In genomic region chr4:39898015-39898414, GRCh38 we compare ENCODE assay signal across 25 cellular contexts.
"Had no signal": no experiment of that assay in that cellular context is flagged by ENCODE, and none has a peak within 500 bp of the region (broad histone marks: within the 10 kb centered on the region; RNA-seq: fewer than 3 reads in every experiment).

No MANE protein-coding gene starts in this region.

- FAIRE-seq: endothelial cell of umbilical vein, keratinocyte, urothelium cell line had no signal

- H3K27me3 Mint-ChIP-seq: naive thymus-derived CD8-positive, alpha-beta T cell had no signal

- DNase-seq: dorsolateral prefrontal cortex; effector CD8-positive, alpha-beta T cell; foreskin keratinocyte; glutamatergic neuron; heart right ventricle; hippocampal formation; left ventricle myocardium superior; lower lobe of right lung; naive thymus-derived CD8-positive, alpha-beta T cell; nephron progenitor cell; nucleus accumbens; ovary; posterior cingulate gyrus; sigmoid colon; stimulated activated CD4-positive, alpha-beta T cell treated with anti-CD3 and anti-CD28 coated beads, Interleukin-2, amount 100 ng/mL, for 24 hours; stimulated activated CD4-positive, alpha-beta T cell treated with anti-CD3 and anti-CD28 coated beads, Interleukin-4, amount 100 ng/mL, for 24 hours; stimulated activated naive CD8-positive, alpha-beta T cell treated with anti-CD3 and anti-CD28 coated beads, Interleukin-15, Interleukin-2, amounts not matched to agents 100 U/mL and 50 U/mL, for 24 hours; upper lobe of left lung had no signal

- H3K27me3 ChIP-seq: dorsolateral prefrontal cortex, esophagus muscularis mucosa, foreskin keratinocyte, heart right ventricle, ovary, sigmoid colon, tibial nerve, upper lobe of left lung had no signal

- H3K9me3 ChIP-seq: esophagus muscularis mucosa, heart right ventricle, lower lobe of right lung, ovary, sigmoid colon, thoracic aorta, tibial nerve, upper lobe of left lung had no signal

- H3K4me1 Mint-ChIP-seq: nephron progenitor cell; stimulated activated effector memory CD8-positive, alpha-beta T cell treated with anti-CD3 and anti-CD28 coated beads, Interleukin-12 subunit alpha, Interleukin-12 subunit beta, amount 100 ng/mL, for 72 hours had no signal

- H3K4me3 ChIP-seq: dorsolateral prefrontal cortex, esophagus muscularis mucosa, heart right ventricle, lower lobe of right lung, ovary, sigmoid colon, thoracic aorta, tibial nerve, upper lobe of left lung had no signal

- ATAC-seq: foreskin keratinocyte; heart right ventricle; left ventricle myocardium superior; lower lobe of right lung; naive thymus-derived CD8-positive, alpha-beta T cell; stimulated activated effector memory CD8-positive, alpha-beta T cell treated with anti-CD3 and anti-CD28 coated beads, Interleukin-12 subunit alpha, Interleukin-12 subunit beta, amount 100 ng/mL, for 72 hours; stimulated activated naive CD8-positive, alpha-beta T cell treated with anti-CD3 and anti-CD28 coated beads, Interleukin-15, Interleukin-2, amounts not matched to agents 100 U/mL and 50 U/mL, for 24 hours had no signal

- H3K4me1 ChIP-seq: esophagus muscularis mucosa, foreskin keratinocyte, heart right ventricle, lower lobe of right lung, sigmoid colon, tibial nerve, upper lobe of left lung had no signal

- H3K4me3 Mint-ChIP-seq: naive thymus-derived CD8-positive, alpha-beta T cell; nephron progenitor cell; stimulated activated effector memory CD8-positive, alpha-beta T cell treated with anti-CD3 and anti-CD28 coated beads, Interleukin-12 subunit alpha, Interleukin-12 subunit beta, amount 100 ng/mL, for 72 hours had no signal

- H3K9me3 Mint-ChIP-seq: naive thymus-derived CD8-positive, alpha-beta T cell; nephron progenitor cell; stimulated activated effector memory CD8-positive, alpha-beta T cell treated with anti-CD3 and anti-CD28 coated beads, Interleukin-12 subunit alpha, Interleukin-12 subunit beta, amount 100 ng/mL, for 72 hours had no signal

- H3K36me3 ChIP-seq: ovary had no signal

- H3K27ac ChIP-seq: dorsolateral prefrontal cortex, esophagus muscularis mucosa, foreskin keratinocyte, heart right ventricle, lower lobe of right lung, ovary, sigmoid colon, thoracic aorta, tibial nerve, upper lobe of left lung had no signal
